ENCODE assay signal across 9 cellular contexts in genomic region chr1:199333180-199333579, GRCh38.
"Had no signal": no experiment of that assay in that cellular context is flagged by ENCODE, and none has a peak within 500 bp of the region (broad histone marks: within the 10 kb centered on the region; RNA-seq: fewer than 3 reads in every experiment).

No MANE protein-coding gene starts in this region.

- H3K9me3 ChIP-seq: HAP-1 had no signal

- H3K4me1 Mint-ChIP-seq: IgD-negative memory B cell had no signal

- H3K36me3 ChIP-seq: HAP-1 had no signal

- H3K4me3 Mint-ChIP-seq: IgD-negative memory B cell had no signal

- H3K27me3 Mint-ChIP-seq: IgD-negative memory B cell had no signal

- H3K27ac Mint-ChIP-seq: IgD-negative memory B cell had no signal

- DNase-seq: GOT3, H7, KG1 had no signal

- H3K4me1 ChIP-seq: HAP-1 had no signal

- ATAC-seq: HCT116, HepG2, K562 had no signal

- H3K9me3 Mint-ChIP-seq: IgD-negative memory B cell had no signal

- H3K4me3 ChIP-seq: HAP-1, K562 had no signal

- H3K36me3 Mint-ChIP-seq: IgD-negative memory B cell had no signal

- H3K27ac ChIP-seq: HL-60 had no signal
